Comparison of ENCODE assay signal across 8 cellular contexts in genomic region chr17:6444573-6445335, GRCh38. TPM values are rescaled to one million over a fixed set of nuclear protein-coding genes. Genes with fewer than 3 reads are reported as not detected.
DNase-seq lines count a peak whose midpoint lies in the region; ATAC-seq and TF ChIP-seq lines count a peak whose summit lies in the region.

No MANE protein-coding gene starts in this region.

- H4K20me1 ChIP-seq in osteoblast (ENCODE audit: insufficient read depth, low read length) = no peaks in the 10 kb centered on the region

- BruUV-seq in Panc1 (replicated peaks; lab: Mats Ljungman, UMichigan) = TSS peak; percentile 82

- peaks cover 13% of the 10 kb centered on the region for H3K4me1 Mint-ChIP-seq in CD4-positive, alpha-beta T cell (ENCODE audit: low read depth)

- no peak for ATAC-seq in CD4-positive, alpha-beta T cell (ENCODE audit: poor library complexity)
- ATAC-seq in Panc1 (no peak), esophagus mucosa (peak; percentile 5), GM18873 (IDR thresholded peaks at IDR 0.05; ENCODE audit: low FRiP score, unreplicated experiment) (no peak)

- peaks cover 11% of the 10 kb centered on the region for H3K27me3 Mint-ChIP-seq in CD4-positive, alpha-beta T cell

- H3K27ac Mint-ChIP-seq in CD4-positive, alpha-beta T cell = peak overlapping the region; percentile 39

- H2AFZ ChIP-seq in osteoblast (ENCODE audit: low read length) = peak overlapping the region; percentile 86

- H3K27ac ChIP-seq in CD4-positive, alpha-beta T cell (ENCODE audit: low read depth, low read length) = no peak overlapping the region
- H3K27ac ChIP-seq in Panc1 (ENCODE audit: low read length) (peak overlapping the region; percentile 71; the same call in 1 of the 2 replicates), osteoblast (ENCODE audit: low read depth, low read length) (peak overlapping the region; percentile 23)

- H3K4me3 ChIP-seq in Panc1 (ENCODE audit: low read depth in 2 of 2, low read length in 2 of 2) (peak overlapping the region; percentile 60 to 78), osteoblast (ENCODE audit: insufficient read depth, low read length) (peak overlapping the region; percentile 84)

- peaks cover 7% of the 10 kb centered on the region for H3K4me1 ChIP-seq in Panc1 (ENCODE audit: control insufficient read depth, insufficient read depth, low read length)
- H3K4me1 ChIP-seq in osteoblast (ENCODE audit: insufficient read depth, low read length) = peaks cover 16% of the 10 kb centered on the region

- in situ Hi-C loops in Panc1 (cut with HindIII; ENCODE audit: low pct_unique_long_range_greater_than_20kb, low sequenced_read_pairs) = no loop called here

- H3K9me3 Mint-ChIP-seq in CD4-positive, alpha-beta T cell = no peaks in the 10 kb centered on the region

- H3K4me3 Mint-ChIP-seq in CD4-positive, alpha-beta T cell = peak overlapping the region; percentile 91

- no peaks in the 10 kb centered on the region for H3K36me3 Mint-ChIP-seq in CD4-positive, alpha-beta T cell (ENCODE audit: low read depth)

- peaks cover 7% of the 10 kb centered on the region for H3K79me2 ChIP-seq in osteoblast (ENCODE audit: insufficient read depth, low read length)

- TF ChIP-seq CTCF in CD4-positive, alpha-beta T cell (IDR thresholded peaks at IDR 0.05) = no peak
- TF ChIP-seq CTCF in Panc1 (IDR thresholded peaks at IDR 0.05) = no peak
- no peak for TF ChIP-seq CTCF in osteoblast (IDR thresholded peaks at IDR 0.05; ENCODE audit: extremely low read depth, low read depth, low read length)

- H3K9me3 ChIP-seq in CD4-positive, alpha-beta T cell (ENCODE audit: control insufficient read depth, low read length) = no peaks in the 10 kb centered on the region
- H3K9me3 ChIP-seq in Panc1 (ENCODE audit: control insufficient read depth, insufficient read depth, low read depth, low read length) = no peaks in the 10 kb centered on the region
- H3K9me3 ChIP-seq in osteoblast (ENCODE audit: low read depth, low read length) = no peaks in the 10 kb centered on the region

- peak overlapping the region; percentile 99 for H3K4me2 ChIP-seq in osteoblast (ENCODE audit: insufficient read depth, low read length)

- intact Hi-C loops in CD4-positive, alpha-beta T cell (cut with DNase I, micrococcal nuclease) = no loop called here
- intact Hi-C loops in Panc1 (cut with micrococcal nuclease; ENCODE audit: unreplicated experiment) = no loop called here

- POLR2A ChIA-PET in CD4-positive, alpha-beta T cell (lab: Charles Lee) = interaction anchor here (1.7 kb wide), 2 partner anchors 9 to 10 kb away, joined by 4 to 13 read pairs; no protein-coding TSS in a partner anchor
- POLR2A ChIA-PET in Panc1 (lab: Charles Lee) = interaction anchor here (0.6 kb wide), 1 partner anchor 694 kb away, joined by 3 read pairs; no protein-coding TSS in a partner anchor

- H3K36me3 ChIP-seq in Panc1 (ENCODE audit: control insufficient read depth, insufficient read depth, low read length) (no peaks in the 10 kb centered on the region), osteoblast (ENCODE audit: insufficient read depth, low read length) (peaks cover 14% of the 10 kb centered on the region)

- CTCF ChIA-PET in CD4-positive, alpha-beta T cell (lab: Charles Lee) = interaction anchor here (2.1 kb wide), 1 partner anchor 9 kb away, joined by 11 read pairs; the partner anchor contains the start of gene AIPL1
- CTCF ChIA-PET in Panc1 (lab: Charles Lee) = interaction anchor here (0.6 kb wide), 1 partner anchor 1047 kb away, joined by 4 read pairs; no protein-coding TSS in a partner anchor

- H3K27me3 ChIP-seq in CD4-positive, alpha-beta T cell (ENCODE audit: control insufficient read depth, insufficient read depth, low read length) = no peaks in the 10 kb centered on the region
- H3K27me3 ChIP-seq in Panc1 (ENCODE audit: control insufficient read depth, insufficient read depth, low read length) (no peaks in the 10 kb centered on the region), osteoblast (ENCODE audit: insufficient read depth, low read length) (peaks cover 2% of the 10 kb centered on the region)

- DNase-seq in CD4-positive, alpha-beta T cell = no peak
- DNase-seq in Panc1 (ENCODE audit: low read depth, low spot score) = no peak
- peak; percentile 75 for DNase-seq in osteoblast (ENCODE audit: insufficient read length, low spot score, missing footprints)
- DNase-seq in NCI-H524 (lab: John Stamatoyannopoulos, UW) = no peak
- DNase-seq in NCI-H187 (lab: John Stamatoyannopoulos, UW) = no peak
- DNase-seq in C1 segment of cervical spinal cord (lab: John Stamatoyannopoulos, UW) = no peak

RNA-seq across cellular contexts. Expression of gene PIMREG, which starts 0.5 kb away (rescaled TPM):
- total RNA-seq in CD4-positive, alpha-beta T cell = not detected
- total RNA-seq in Panc1 (2021; ENCODE audit: unreplicated experiment) (41.2 TPM), esophagus mucosa (4.8 TPM), osteoblast (3.5 and 5.1 TPM in 2 replicates)
- polyA plus RNA-seq in Panc1 (2012; ENCODE audit: insufficient read length) = 25.9 TPM

RNA-seq across cellular contexts. Expression of gene AIPL1, which starts 9.8 kb away (rescaled TPM):
- total RNA-seq in CD4-positive, alpha-beta T cell = not detected
- total RNA-seq in Panc1 (2021; ENCODE audit: unreplicated experiment) = not detected
- not detected for polyA plus RNA-seq in Panc1 (2012; ENCODE audit: insufficient read length)
- not detected for total RNA-seq in esophagus mucosa
- not detected in 2 replicates for total RNA-seq in osteoblast
